In genomic region chr11:17915500-17916143, GRCh38 we compare ENCODE assay signal across 17 cellular contexts.
DNase-seq lines count a peak whose midpoint lies in the region; ATAC-seq lines count a peak whose summit lies in the region.
"Had no signal": no experiment of that assay in that cellular context is flagged by ENCODE, and none has a peak within 500 bp of the region (broad histone marks: within the 10 kb centered on the region; RNA-seq: fewer than 3 reads in every experiment).

No MANE protein-coding gene starts in this region.

- DNase-seq in COLO668 (lab: John Stamatoyannopoulos, UW; ENCODE audit: unreplicated experiment), result peak; percentile 59
- peak; percentile 10 for DNase-seq in ELR (ENCODE audit: low read depth)
- peak; percentile 19 for DNase-seq in NCI-H510A (lab: John Stamatoyannopoulos, UW)
- peak; percentile 57 for DNase-seq in astrocyte of the hippocampus (ENCODE audit: low read depth, low spot score)
- DNase-seq in G401 (ENCODE audit: low spot score), result no peak
- DNase-seq in amygdala (lab: John Stamatoyannopoulos, UW), result no peak
- DNase-seq: activated naive CD4-positive, alpha-beta T cell treated with anti-CD3 and anti-CD28 coated beads, Interleukin-2, amount 10 ng/mL, durations not matched to agents 7 days and 5 days; CD8-positive, alpha-beta T cell; KBM-7; lower lobe of right lung; NCI-H2171; retina; RPMI8226; thyroid gland had no signal

- ATAC-seq in HG03045 (IDR thresholded peaks at IDR 0.05; ENCODE audit: unreplicated experiment), result no peak
- ATAC-seq: CD8-positive, alpha-beta T cell; lower lobe of right lung; SK-N-SH treated with all-trans-retinoic acid at 6 μM for 48 hours; stimulated activated memory B cell treated with anti-CD40 and anti-IgM and Interleukin-4, amounts not matched to agents 10 μg/mL and 1 μg/mL and 100 μg/mL, for 72 hours had no signal

- in situ Hi-C loops in G401 (cut with HindIII; ENCODE audit: low sequenced_read_pairs), result no loop called here

Comparison
In these comparisons a context has a peak if more than half of its experiments do, and no peak if none do; other contexts are left out.
1. DNase-seq: peak in COLO668 (single experiment), ELR (single experiment), NCI-H510A (single experiment) and astrocyte of the hippocampus (single experiment); none in G401 (single experiment) and amygdala (0 of 56).